ENCODE assay signal across 13 cellular contexts in the genomic region with DNA sequence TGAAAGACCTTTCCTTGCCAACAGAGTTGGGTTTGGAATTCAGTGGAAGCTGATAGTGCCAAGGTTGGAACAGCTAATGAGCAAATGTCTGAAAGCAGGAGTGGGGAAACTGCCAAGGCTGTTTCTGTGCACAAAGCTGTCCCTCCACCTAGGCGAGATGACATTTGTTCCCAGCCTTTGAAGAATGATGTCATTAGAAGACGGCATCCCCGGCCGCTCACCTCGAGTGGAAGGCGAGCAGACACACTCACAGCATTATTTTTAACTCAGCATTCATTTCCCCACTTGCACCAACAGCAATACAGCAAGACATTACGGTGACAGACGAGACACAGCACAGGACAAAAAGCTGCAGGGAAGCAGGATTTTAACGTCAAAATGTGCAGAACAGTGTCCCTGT.
"Had no signal": no experiment of that assay in that cellular context is flagged by ENCODE, and none has a peak within 500 bp of the region (broad histone marks: within the 10 kb centered on the region; RNA-seq: fewer than 3 reads in every experiment).

No MANE protein-coding gene starts in this region.

- ATAC-seq: activated CD4-positive, CD25-positive, alpha-beta regulatory T cell treated with anti-CD3 and anti-CD28 coated beads, Interleukin-2, amount 50 U/mL, for 24 hours; left lung; natural killer cell treated with Interleukin-12 subunit alpha and Interleukin-12 subunit beta and Interleukin-15 and Interleukin-18, amount 100 ng/mL, for 72 hours; upper lobe of right lung had no signal

- DNase-seq: activated CD4-positive, alpha-beta T cell treated with anti-CD3 and anti-CD28 coated beads, Interleukin-2, amount 50 U/mL, for 1 hour; activated naive CD8-positive, alpha-beta T cell treated with anti-CD3 and anti-CD28 coated beads, Interleukin-2, amount 10 ng/mL, durations not matched to agents 7 days and 5 days; hippocampal formation; kidney; left lung; mesenchymal stem cell; sigmoid colon; spleen; stimulated activated CD4-positive, alpha-beta T cell treated with anti-CD3 and anti-CD28 coated beads, Interleukin-1b, Interleukin-23, amount 100 ng/mL, for 48 hours; stomach; upper lobe of right lung had no signal
